8 cellular contexts compared by ENCODE assay signal in genomic region chr15:55222588-55222987, GRCh38. TPM values are rescaled to one million over a fixed set of nuclear protein-coding genes. Genes with fewer than 3 reads are reported as not detected.
DNase-seq lines count a peak whose midpoint lies in the region; ATAC-seq lines count a peak whose summit lies in the region.

No MANE protein-coding gene starts in this region.

- CTCF ChIA-PET in activated CD4-positive, alpha-beta memory T cell treated with anti-CD3 and anti-CD28 coated beads, Interleukin-2, amount 10 ng/mL, durations not matched to agents 7 days and 5 days (lab: Charles Lee), result interaction anchor here (1.2 to 1.3 kb wide), 2 partner anchors 68 to 96 kb away, joined by 4 read pairs; partner anchors contain the start of genes PIGB and PIGBOS1

- H3K27me3 ChIP-seq in CD4-positive, CD25-positive, alpha-beta regulatory T cell (ENCODE audit: control insufficient read depth, insufficient read depth, low read length), result no peaks in the 10 kb centered on the region
- H3K27me3 ChIP-seq in SJCRH30, result no peaks in the 10 kb centered on the region

- no peaks in the 10 kb centered on the region for H3K9me3 ChIP-seq in CD4-positive, CD25-positive, alpha-beta regulatory T cell (ENCODE audit: control insufficient read depth in 2 of 2, low read length in 2 of 2)
- no peaks in the 10 kb centered on the region for H3K9me3 ChIP-seq in SJCRH30 (replicated peaks)

- H3K27me3 Mint-ChIP-seq in CD4-positive, CD25-positive, alpha-beta regulatory T cell, result no peaks in the 10 kb centered on the region
- H3K27me3 Mint-ChIP-seq in activated CD4-positive, alpha-beta memory T cell treated with anti-CD3 and anti-CD28 coated beads, Interleukin-2, amount 10 ng/mL, durations not matched to agents 7 days and 5 days, result no peaks in the 10 kb centered on the region

- H3K36me3 ChIP-seq in CD4-positive, CD25-positive, alpha-beta regulatory T cell (ENCODE audit: control insufficient read depth, insufficient read depth, low read length), result peaks cover 9% of the 10 kb centered on the region
- H3K36me3 ChIP-seq in SJCRH30, result no peaks in the 10 kb centered on the region

- H3K4me3 Mint-ChIP-seq in CD4-positive, CD25-positive, alpha-beta regulatory T cell, result peak overlapping the region; percentile 13 to 70 (median 48)
- peak overlapping the region; percentile 40 for H3K4me3 Mint-ChIP-seq in activated CD4-positive, alpha-beta memory T cell treated with anti-CD3 and anti-CD28 coated beads, Interleukin-2, amount 10 ng/mL, durations not matched to agents 7 days and 5 days

- POLR2A ChIA-PET in activated CD4-positive, alpha-beta memory T cell treated with anti-CD3 and anti-CD28 coated beads, Interleukin-2, amount 10 ng/mL, durations not matched to agents 7 days and 5 days (lab: Charles Lee), result interaction anchor here (0.8 to 3.0 kb wide), 12 partner anchors 16 to 96 kb away, joined by 3 to 25 read pairs (median 8); partner anchors contain the start of genes PIGB, PIGBOS1 and RSL24D1

- H3K36me3 Mint-ChIP-seq in CD4-positive, CD25-positive, alpha-beta regulatory T cell, result peaks cover 5% of the 10 kb centered on the region
- peaks cover 66% of the 10 kb centered on the region for H3K36me3 Mint-ChIP-seq in activated CD4-positive, alpha-beta memory T cell treated with anti-CD3 and anti-CD28 coated beads, Interleukin-2, amount 10 ng/mL, durations not matched to agents 7 days and 5 days (ENCODE audit: low read depth)

- peak overlapping the region; percentile 30 for H3K27ac ChIP-seq in CD4-positive, CD25-positive, alpha-beta regulatory T cell (ENCODE audit: insufficient read depth, low read length, poor library complexity, severe bottlenecking)
- H3K27ac ChIP-seq in SJCRH30, result no peak overlapping the region

- H3K27ac Mint-ChIP-seq in CD4-positive, CD25-positive, alpha-beta regulatory T cell, result peak overlapping the region; percentile 45 to 88 (median 82)
- H3K27ac Mint-ChIP-seq in activated CD4-positive, alpha-beta memory T cell treated with anti-CD3 and anti-CD28 coated beads, Interleukin-2, amount 10 ng/mL, durations not matched to agents 7 days and 5 days, result peak overlapping the region; percentile 94

- peak overlapping the region; percentile 54 for H3K4me3 ChIP-seq in CD4-positive, CD25-positive, alpha-beta regulatory T cell (ENCODE audit: low read depth, low read length)
- H3K4me3 ChIP-seq in SJCRH30, result no peak overlapping the region

- intact Hi-C loops in posterior vena cava (cut with DNase I), result no loop called here

- peak in 1 of 2 donors; percentile 43 for ATAC-seq in CD4-positive, CD25-positive, alpha-beta regulatory T cell (ENCODE audit: low read depth in 2 of 2)
- ATAC-seq in GM19438 (IDR thresholded peaks at IDR 0.05; ENCODE audit: low read depth, unreplicated experiment), result peak; percentile 63
- ATAC-seq in HG03354 (IDR thresholded peaks at IDR 0.05; ENCODE audit: poor library complexity, severe bottlenecking, unreplicated experiment), result peak; percentile 71

- no peaks in the 10 kb centered on the region for H3K9me3 Mint-ChIP-seq in CD4-positive, CD25-positive, alpha-beta regulatory T cell
- H3K9me3 Mint-ChIP-seq in activated CD4-positive, alpha-beta memory T cell treated with anti-CD3 and anti-CD28 coated beads, Interleukin-2, amount 10 ng/mL, durations not matched to agents 7 days and 5 days, result no peaks in the 10 kb centered on the region

- H3K4me1 Mint-ChIP-seq in CD4-positive, CD25-positive, alpha-beta regulatory T cell, result peaks cover 17 to 60% (median 39%) of the 10 kb centered on the region in 4 donors
- peaks cover 82% of the 10 kb centered on the region for H3K4me1 Mint-ChIP-seq in activated CD4-positive, alpha-beta memory T cell treated with anti-CD3 and anti-CD28 coated beads, Interleukin-2, amount 10 ng/mL, durations not matched to agents 7 days and 5 days

- DNase-seq in CD4-positive, CD25-positive, alpha-beta regulatory T cell, result peak in 1 of 3 donors; percentile 47
- DNase-seq in activated CD4-positive, alpha-beta memory T cell treated with anti-CD3 and anti-CD28 coated beads, Interleukin-2, amount 10 ng/mL, durations not matched to agents 7 days and 5 days, result no peak
- DNase-seq in NCI-H1694 treated with DMSO at 0.1 percent for 48 hours (lab: John Stamatoyannopoulos, UW) (no peak), posterior vena cava (ENCODE audit: low spot score) (no peak), SJCRH30 (no peak), NCI-H1930 (lab: John Stamatoyannopoulos, UW) (no peak)

- H3K4me1 ChIP-seq in CD4-positive, CD25-positive, alpha-beta regulatory T cell (ENCODE audit: control insufficient read depth, insufficient read depth, low read length, poor library complexity, severe bottlenecking), result peaks cover 27% of the 10 kb centered on the region
- H3K4me1 ChIP-seq in SJCRH30, result no peaks in the 10 kb centered on the region

RNA-seq across cellular contexts. Expression of gene RSL24D1, which starts 25.8 kb away (rescaled TPM):
- 121 TPM for total RNA-seq in CD4-positive, CD25-positive, alpha-beta regulatory T cell
- polyA plus RNA-seq in CD4-positive, CD25-positive, alpha-beta regulatory T cell, result 100 to 1,000 TPM in 3 of 4 donors, 10 to 100 TPM in 1; 85.4 to 118 (median 104) TPM
- 100 to 1,000 TPM; 107 to 111 TPM for total RNA-seq in activated CD4-positive, alpha-beta memory T cell treated with anti-CD3 and anti-CD28 coated beads, Interleukin-2, amount 10 ng/mL, durations not matched to agents 7 days and 5 days
- 10 to 100 TPM; 68.9 to 69.9 TPM for total RNA-seq in posterior vena cava
- total RNA-seq in SJCRH30 (2014; rRNA removed; shearing (Covaris generic)), result 134 and 140 TPM in 2 replicates
